In genomic region chr13:91311491-91311890, GRCh38 we compare ENCODE assay signal across 2 cellular contexts.
TF ChIP-seq lines count a peak whose summit lies in the region.

No MANE protein-coding gene starts in this region.

TF ChIP-seq in GM12878, 131 proteins besides CTCF, POLR2A, EP300 and RAD21:
- TF ChIP-seq CEBPB (IDR thresholded peaks at IDR 0.05; ENCODE audit: borderline replicate concordance in 1 of 2, low read depth in 2 of 2, low read length in 2 of 2) (no peak), MYC (IDR thresholded peaks at IDR 0.05; ENCODE audit: insufficient read depth, insufficient read length, insufficient replicate concordance, low read length, severe bottlenecking) (no peak), KLF5 (IDR thresholded peaks at IDR 0.05; ENCODE audit: partially characterized antibody) (no peak), MTA3 (IDR thresholded peaks at IDR 0.05; ENCODE audit: borderline replicate concordance, low read length) (no peak), USF2 (IDR thresholded peaks at IDR 0.05; ENCODE audit: borderline replicate concordance, low read depth, low read length) (no peak)

TF ChIP-seq in HepG2, 621 proteins besides CTCF, POLR2A, EP300 and RAD21:
- no peak for TF ChIP-seq SSRP1 (CRISPR knock-in tag; IDR thresholded peaks at IDR 0.05)
- TF ChIP-seq ZNF552 (CRISPR knock-in tag; IDR thresholded peaks at IDR 0.05; ENCODE audit: borderline replicate concordance) = no peak
- TF ChIP-seq NFKBIZ (CRISPR knock-in tag; IDR thresholded peaks at IDR 0.05) = no peak
- TF ChIP-seq NR2F1 (CRISPR knock-in tag; IDR thresholded peaks at IDR 0.05) = no peak
- TF ChIP-seq, protein P1, sequence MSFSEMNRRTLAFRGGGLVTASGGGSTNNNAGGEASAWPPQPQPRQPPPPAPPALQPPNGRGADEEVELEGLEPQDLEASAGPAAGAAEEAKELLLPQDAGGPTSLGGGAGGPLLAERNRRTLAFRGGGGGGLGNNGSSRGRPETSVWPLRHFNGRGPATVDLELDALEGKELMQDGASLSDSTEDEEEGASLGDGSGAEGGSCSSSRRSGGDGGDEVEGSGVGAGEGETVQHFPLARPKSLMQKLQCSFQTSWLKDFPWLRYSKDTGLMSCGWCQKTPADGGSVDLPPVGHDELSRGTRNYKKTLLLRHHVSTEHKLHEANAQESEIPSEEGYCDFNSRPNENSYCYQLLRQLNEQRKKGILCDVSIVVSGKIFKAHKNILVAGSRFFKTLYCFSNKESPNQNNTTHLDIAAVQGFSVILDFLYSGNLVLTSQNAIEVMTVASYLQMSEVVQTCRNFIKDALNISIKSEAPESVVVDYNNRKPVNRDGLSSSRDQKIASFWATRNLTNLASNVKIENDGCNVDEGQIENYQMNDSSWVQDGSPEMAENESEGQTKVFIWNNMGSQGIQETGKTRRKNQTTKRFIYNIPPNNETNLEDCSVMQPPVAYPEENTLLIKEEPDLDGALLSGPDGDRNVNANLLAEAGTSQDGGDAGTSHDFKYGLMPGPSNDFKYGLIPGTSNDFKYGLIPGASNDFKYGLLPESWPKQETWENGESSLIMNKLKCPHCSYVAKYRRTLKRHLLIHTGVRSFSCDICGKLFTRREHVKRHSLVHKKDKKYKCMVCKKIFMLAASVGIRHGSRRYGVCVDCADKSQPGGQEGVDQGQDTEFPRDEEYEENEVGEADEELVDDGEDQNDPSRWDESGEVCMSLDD (CRISPR knock-in tag; IDR thresholded peaks at IDR 0.05; ENCODE audit: borderline replicate concordance) = no peak
- TF ChIP-seq FUBP1 (CRISPR knock-in tag; IDR thresholded peaks at IDR 0.05; ENCODE audit: borderline replicate concordance) = no peak
- TF ChIP-seq ZNF550 (CRISPR knock-in tag; IDR thresholded peaks at IDR 0.05; ENCODE audit: borderline replicate concordance) = no peak
- no peak for TF ChIP-seq ZNF761 (CRISPR knock-in tag; conservative IDR thresholded peaks at IDR 0.05)
- no peak for TF ChIP-seq ETS1 (CRISPR knock-in tag; IDR thresholded peaks at IDR 0.05)
- TF ChIP-seq, protein P2, sequence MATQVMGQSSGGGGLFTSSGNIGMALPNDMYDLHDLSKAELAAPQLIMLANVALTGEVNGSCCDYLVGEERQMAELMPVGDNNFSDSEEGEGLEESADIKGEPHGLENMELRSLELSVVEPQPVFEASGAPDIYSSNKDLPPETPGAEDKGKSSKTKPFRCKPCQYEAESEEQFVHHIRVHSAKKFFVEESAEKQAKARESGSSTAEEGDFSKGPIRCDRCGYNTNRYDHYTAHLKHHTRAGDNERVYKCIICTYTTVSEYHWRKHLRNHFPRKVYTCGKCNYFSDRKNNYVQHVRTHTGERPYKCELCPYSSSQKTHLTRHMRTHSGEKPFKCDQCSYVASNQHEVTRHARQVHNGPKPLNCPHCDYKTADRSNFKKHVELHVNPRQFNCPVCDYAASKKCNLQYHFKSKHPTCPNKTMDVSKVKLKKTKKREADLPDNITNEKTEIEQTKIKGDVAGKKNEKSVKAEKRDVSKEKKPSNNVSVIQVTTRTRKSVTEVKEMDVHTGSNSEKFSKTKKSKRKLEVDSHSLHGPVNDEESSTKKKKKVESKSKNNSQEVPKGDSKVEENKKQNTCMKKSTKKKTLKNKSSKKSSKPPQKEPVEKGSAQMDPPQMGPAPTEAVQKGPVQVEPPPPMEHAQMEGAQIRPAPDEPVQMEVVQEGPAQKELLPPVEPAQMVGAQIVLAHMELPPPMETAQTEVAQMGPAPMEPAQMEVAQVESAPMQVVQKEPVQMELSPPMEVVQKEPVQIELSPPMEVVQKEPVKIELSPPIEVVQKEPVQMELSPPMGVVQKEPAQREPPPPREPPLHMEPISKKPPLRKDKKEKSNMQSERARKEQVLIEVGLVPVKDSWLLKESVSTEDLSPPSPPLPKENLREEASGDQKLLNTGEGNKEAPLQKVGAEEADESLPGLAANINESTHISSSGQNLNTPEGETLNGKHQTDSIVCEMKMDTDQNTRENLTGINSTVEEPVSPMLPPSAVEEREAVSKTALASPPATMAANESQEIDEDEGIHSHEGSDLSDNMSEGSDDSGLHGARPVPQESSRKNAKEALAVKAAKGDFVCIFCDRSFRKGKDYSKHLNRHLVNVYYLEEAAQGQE (IDR thresholded peaks at IDR 0.05; ENCODE audit: borderline replicate concordance in 1 of 2, low read depth in 1 of 2, low read length in 2 of 2) = no peak
- TF ChIP-seq YY1 (IDR thresholded peaks at IDR 0.05; ENCODE audit: insufficient read depth, insufficient replicate concordance, low read depth, low read length) = no peak
- TF ChIP-seq CBX5 (CRISPR knock-in tag; IDR thresholded peaks at IDR 0.05; ENCODE audit: borderline replicate concordance) = no peak
- TF ChIP-seq PAWR (CRISPR knock-in tag; IDR thresholded peaks at IDR 0.05; ENCODE audit: borderline replicate concordance) = no peak
- TF ChIP-seq NFIC (IDR thresholded peaks at IDR 0.05; ENCODE audit: low read length) = no peak
- no peak for TF ChIP-seq FOXA1 (IDR thresholded peaks at IDR 0.05)
- no peak for TF ChIP-seq FOXA1 (CRISPR knock-in tag; IDR thresholded peaks at IDR 0.05)
- no peak for TF ChIP-seq POLR2G (IDR thresholded peaks at IDR 0.05; ENCODE audit: low read depth, low read length)
- no peak for TF ChIP-seq BRCA1 (CRISPR knock-in tag; IDR thresholded peaks at IDR 0.05)
- TF ChIP-seq, protein P3, sequence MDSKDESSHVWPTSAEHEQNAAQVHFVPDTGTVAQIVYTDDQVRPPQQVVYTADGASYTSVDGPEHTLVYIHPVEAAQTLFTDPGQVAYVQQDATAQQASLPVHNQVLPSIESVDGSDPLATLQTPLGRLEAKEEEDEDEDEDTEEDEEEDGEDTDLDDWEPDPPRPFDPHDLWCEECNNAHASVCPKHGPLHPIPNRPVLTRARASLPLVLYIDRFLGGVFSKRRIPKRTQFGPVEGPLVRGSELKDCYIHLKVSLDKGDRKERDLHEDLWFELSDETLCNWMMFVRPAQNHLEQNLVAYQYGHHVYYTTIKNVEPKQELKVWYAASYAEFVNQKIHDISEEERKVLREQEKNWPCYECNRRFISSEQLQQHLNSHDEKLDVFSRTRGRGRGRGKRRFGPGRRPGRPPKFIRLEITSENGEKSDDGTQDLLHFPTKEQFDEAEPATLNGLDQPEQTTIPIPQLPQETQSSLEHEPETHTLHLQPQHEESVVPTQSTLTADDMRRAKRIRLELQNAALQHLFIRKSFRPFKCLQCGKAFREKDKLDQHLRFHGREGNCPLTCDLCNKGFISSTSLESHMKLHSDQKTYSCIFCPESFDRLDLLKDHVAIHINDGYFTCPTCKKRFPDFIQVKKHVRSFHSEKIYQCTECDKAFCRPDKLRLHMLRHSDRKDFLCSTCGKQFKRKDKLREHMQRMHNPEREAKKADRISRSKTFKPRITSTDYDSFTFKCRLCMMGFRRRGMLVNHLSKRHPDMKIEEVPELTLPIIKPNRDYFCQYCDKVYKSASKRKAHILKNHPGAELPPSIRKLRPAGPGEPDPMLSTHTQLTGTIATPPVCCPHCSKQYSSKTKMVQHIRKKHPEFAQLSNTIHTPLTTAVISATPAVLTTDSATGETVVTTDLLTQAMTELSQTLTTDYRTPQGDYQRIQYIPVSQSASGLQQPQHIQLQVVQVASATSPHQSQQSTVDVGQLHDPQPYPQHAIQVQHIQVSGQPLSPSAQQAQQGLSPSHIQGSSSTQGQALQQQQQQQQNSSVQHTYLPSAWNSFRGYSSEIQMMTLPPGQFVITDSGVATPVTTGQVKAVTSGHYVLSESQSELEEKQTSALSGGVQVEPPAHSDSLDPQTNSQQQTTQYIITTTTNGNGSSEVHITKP (CRISPR knock-in tag; IDR thresholded peaks at IDR 0.05; ENCODE audit: low read depth) = no peak
- TF ChIP-seq, protein P4, sequence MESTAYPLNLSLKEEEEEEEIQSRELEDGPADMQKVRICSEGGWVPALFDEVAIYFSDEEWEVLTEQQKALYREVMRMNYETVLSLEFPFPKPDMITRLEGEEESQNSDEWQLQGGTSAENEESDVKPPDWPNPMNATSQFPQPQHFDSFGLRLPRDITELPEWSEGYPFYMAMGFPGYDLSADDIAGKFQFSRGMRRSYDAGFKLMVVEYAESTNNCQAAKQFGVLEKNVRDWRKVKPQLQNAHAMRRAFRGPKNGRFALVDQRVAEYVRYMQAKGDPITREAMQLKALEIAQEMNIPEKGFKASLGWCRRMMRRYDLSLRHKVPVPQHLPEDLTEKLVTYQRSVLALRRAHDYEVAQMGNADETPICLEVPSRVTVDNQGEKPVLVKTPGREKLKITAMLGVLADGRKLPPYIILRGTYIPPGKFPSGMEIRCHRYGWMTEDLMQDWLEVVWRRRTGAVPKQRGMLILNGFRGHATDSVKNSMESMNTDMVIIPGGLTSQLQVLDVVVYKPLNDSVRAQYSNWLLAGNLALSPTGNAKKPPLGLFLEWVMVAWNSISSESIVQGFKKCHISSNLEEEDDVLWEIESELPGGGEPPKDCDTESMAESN (CRISPR knock-in tag; conservative IDR thresholded peaks at IDR 0.05) = no peak
- TF ChIP-seq, protein P5, sequence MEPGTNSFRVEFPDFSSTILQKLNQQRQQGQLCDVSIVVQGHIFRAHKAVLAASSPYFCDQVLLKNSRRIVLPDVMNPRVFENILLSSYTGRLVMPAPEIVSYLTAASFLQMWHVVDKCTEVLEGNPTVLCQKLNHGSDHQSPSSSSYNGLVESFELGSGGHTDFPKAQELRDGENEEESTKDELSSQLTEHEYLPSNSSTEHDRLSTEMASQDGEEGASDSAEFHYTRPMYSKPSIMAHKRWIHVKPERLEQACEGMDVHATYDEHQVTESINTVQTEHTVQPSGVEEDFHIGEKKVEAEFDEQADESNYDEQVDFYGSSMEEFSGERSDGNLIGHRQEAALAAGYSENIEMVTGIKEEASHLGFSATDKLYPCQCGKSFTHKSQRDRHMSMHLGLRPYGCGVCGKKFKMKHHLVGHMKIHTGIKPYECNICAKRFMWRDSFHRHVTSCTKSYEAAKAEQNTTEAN (CRISPR knock-in tag; conservative IDR thresholded peaks at IDR 0.05) = no peak
TF ChIP-seq in HepG2: peak in this region for 0.
